ENCODE assay signal across 8 cellular contexts in genomic region chr1:155049651-155050559, GRCh38. TPM values are rescaled to one million over a fixed set of nuclear protein-coding genes. Genes with fewer than 3 reads are reported as not detected.
DNase-seq lines count a peak whose midpoint lies in the region; ATAC-seq and TF ChIP-seq lines count a peak whose summit lies in the region.

No MANE protein-coding gene starts in this region.

- TSS peak; percentile 63 for BruUV-seq in Calu3 (replicated peaks; lab: Mats Ljungman, UMichigan)

- in situ Hi-C loops in brain microvascular endothelial cell (cut with HindIII; ENCODE audit: low pct_ligation_motif_present, low sequenced_read_pairs), result no loop called here

- H3K9me3 ChIP-seq in mucosa of rectum (ENCODE audit: control insufficient read depth in 2 of 2, low read length in 2 of 2), result no peaks in the 10 kb centered on the region
- no peaks in the 10 kb centered on the region for H3K9me3 ChIP-seq in aorta (ENCODE audit: control insufficient read depth, low read length)

- H3K27me3 ChIP-seq in brain microvascular endothelial cell (replicated peaks), result no peaks in the 10 kb centered on the region
- no peaks in the 10 kb centered on the region for H3K27me3 ChIP-seq in mucosa of rectum (ENCODE audit: control insufficient read depth in 2 of 2, insufficient read depth in 2 of 2, low read length in 2 of 2)
- H3K27me3 ChIP-seq in aorta (ENCODE audit: control insufficient read depth in 1 of 2, insufficient read depth in 2 of 2, low read length in 1 of 2), result no peaks in the 10 kb centered on the region

- CTCF ChIA-PET in Calu3 (lab: Charles Lee), result interaction anchor here (0.6 to 2.5 kb wide), 11 partner anchors 12 to 250 kb away, joined by 3 to 12 read pairs (median 3); partner anchors contain the start of genes DCST1, DCST2 and LENEP

- no peaks in the 10 kb centered on the region for H3K9me3 Mint-ChIP-seq in Calu3 (ENCODE audit: low read depth, unreplicated experiment)

- TF ChIP-seq CTCF in Calu3 (IDR thresholded peaks at IDR 0.05; ENCODE audit: unreplicated experiment) (no peak), brain microvascular endothelial cell (IDR thresholded peaks at IDR 0.05; ENCODE audit: low read depth, low read length, missing control alignments) (no peak)

- no peak for ATAC-seq in GM21576 (IDR thresholded peaks at IDR 0.05; ENCODE audit: unreplicated experiment)
- no peak for ATAC-seq in aorta (ENCODE audit: low FRiP score)
- no peak for ATAC-seq in GM21515 (IDR thresholded peaks at IDR 0.05; ENCODE audit: unreplicated experiment)

- 13 to 17% methylated on average over 10 of the region's 10 CpGs for WGBS in aorta, 2 donors

- DNase-seq in Calu3, result no peak
- peak; percentile 74 for DNase-seq in M059J (ENCODE audit: low read depth)
- no peak for DNase-seq in brain microvascular endothelial cell
- no peak for DNase-seq in NCI-H187 treated with DMSO at 0.1 percent for 48 hours (lab: John Stamatoyannopoulos, UW)
- DNase-seq in aorta, result no peak

- H3K4me1 Mint-ChIP-seq in Calu3 (ENCODE audit: low read depth, unreplicated experiment), result peaks cover 34% of the 10 kb centered on the region

- peak overlapping the region; percentile 93 to 94 for H3K9ac ChIP-seq in mucosa of rectum (ENCODE audit: low read depth in 1 of 2, low read length in 2 of 2)

- H3K4me3 ChIP-seq in brain microvascular endothelial cell (ENCODE audit: low read depth, low read length) (peak overlapping the region; percentile 67), mucosa of rectum (ENCODE audit: low read length in 2 of 2) (peak overlapping the region; percentile 71 to 85), aorta (ENCODE audit: low read length in 2 of 2) (no peak overlapping the region)

- peak overlapping the region; percentile 91 for H3K4me3 Mint-ChIP-seq in Calu3 (ENCODE audit: low read depth, unreplicated experiment)

- intact Hi-C loops in Calu3 (cut with micrococcal nuclease; ENCODE audit: unreplicated experiment) (loop anchor here (5.0 to 10.0 kb wide), 2 partner anchors 32 to 45 kb away; partner anchors contain the start of gene ZBTB7B), aorta (cut with DNase I) (loop anchor here in 1 of 2 donors (5.0 kb wide), 1 partner anchor 32 kb away; no protein-coding TSS in a partner anchor)

- no peaks in the 10 kb centered on the region for H3K36me3 ChIP-seq in brain microvascular endothelial cell (replicated peaks)
- H3K36me3 ChIP-seq in mucosa of rectum (ENCODE audit: control insufficient read depth in 2 of 2, insufficient read depth in 2 of 2, low read length in 2 of 2), result peaks cover 7 to 9% of the 10 kb centered on the region in 2 donors
- no peaks in the 10 kb centered on the region for H3K36me3 ChIP-seq in aorta (ENCODE audit: control insufficient read depth in 1 of 2, insufficient read depth in 2 of 2, low read length in 1 of 2)

- no peaks in the 10 kb centered on the region for H3K27me3 Mint-ChIP-seq in Calu3 (ENCODE audit: unreplicated experiment)

- H3K4me1 ChIP-seq in mucosa of rectum (ENCODE audit: control insufficient read depth in 2 of 2, insufficient read depth in 2 of 2, low read length in 2 of 2) (peaks cover 40 to 43% of the 10 kb centered on the region in 2 donors), aorta (ENCODE audit: control insufficient read depth in 1 of 2, insufficient read depth in 2 of 2, low read length in 2 of 2) (no peaks in the 10 kb centered on the region)

- peak overlapping the region; percentile 52 for H3K27ac Mint-ChIP-seq in Calu3 (ENCODE audit: unreplicated experiment)

- no peak overlapping the region for H3K27ac ChIP-seq in brain microvascular endothelial cell
- peak overlapping the region; percentile 94 to 97 for H3K27ac ChIP-seq in mucosa of rectum (ENCODE audit: low read depth in 2 of 2, low read length in 2 of 2)
- H3K27ac ChIP-seq in aorta (ENCODE audit: low read depth in 1 of 2, low read length in 2 of 2), result peak overlapping the region in 1 of 2 donors; percentile 65

- H3K36me3 Mint-ChIP-seq in Calu3 (ENCODE audit: insufficient read depth, unreplicated experiment), result peaks cover 29% of the 10 kb centered on the region

RNA-seq across cellular contexts. Expression of gene ADAM15, which starts 1.2 kb away (rescaled TPM):
- total RNA-seq in Calu3 (2022) (99.1 and 103 TPM in 2 replicates), aorta (100 to 1,000 TPM; 129 to 180 TPM)
- total RNA-seq in M059J (2014; rRNA removed; shearing (Covaris generic)), result 74.5 and 90.0 TPM in 2 replicates
- 10 to 100 TPM; 17.3 to 89.3 TPM for polyA plus RNA-seq in aorta

RNA-seq across cellular contexts. Expression of gene EFNA4, which starts 13.6 kb away (rescaled TPM):
- 12.6 and 13.9 TPM in 2 replicates for total RNA-seq in Calu3 (2022)
- total RNA-seq in M059J (2014; rRNA removed; shearing (Covaris generic)), result 22.8 and 36.2 TPM in 2 replicates
- total RNA-seq in aorta, result 1 to 10 TPM; 3.0 to 5.7 TPM
- 1 to 10 TPM; 3.9 to 4.0 TPM for polyA plus RNA-seq in aorta

RNA-seq across cellular contexts. Expression of gene DCST1, which starts 16.3 kb away (rescaled TPM):
- total RNA-seq in Calu3 (2022) (0.17 TPM in 1 of 2 replicates, not detected in the other), aorta (under 1 TPM in 1 of 2 donors, not detected in 1; 0.26 TPM)
- total RNA-seq in M059J (2014; rRNA removed; shearing (Covaris generic)), result not detected in 2 replicates
- not detected for polyA plus RNA-seq in aorta

RNA-seq across cellular contexts. Expression of gene DCST2, which starts 16.3 kb away (rescaled TPM):
- 1.4 and 1.5 TPM in 2 replicates for total RNA-seq in Calu3 (2022)
- total RNA-seq in M059J (2014; rRNA removed; shearing (Covaris generic)), result not detected in 2 replicates
- 1 to 10 TPM in 1 of 2 donors, under 1 TPM in 1; 0.75 to 1.8 TPM for total RNA-seq in aorta
- polyA plus RNA-seq in aorta, result 1 to 10 TPM in 1 of 2 donors, under 1 TPM in 1; 0.25 to 5.6 TPM

RNA-seq across cellular contexts. Expression of gene EFNA3, which starts 28.7 kb away (rescaled TPM):
- 1.7 and 3.4 TPM in 2 replicates for total RNA-seq in Calu3 (2022)
- 0.59 and 2.9 TPM in 2 replicates for total RNA-seq in M059J (2014; rRNA removed; shearing (Covaris generic))
- total RNA-seq in aorta, result 1 to 10 TPM; 1.8 to 3.2 TPM
- polyA plus RNA-seq in aorta, result under 1 TPM in 1 of 2 donors, not detected in 1; 0.41 TPM

Comparison
In these comparisons a context has a peak if more than half of its experiments do, and no peak if none do; other contexts are left out.
1. H3K4me3 ChIP-seq: peak in brain microvascular endothelial cell (single experiment) and mucosa of rectum (2 of 2); none in aorta (0 of 2).